Comparison of ENCODE assay signal across 12 cellular contexts in the genomic region with DNA sequence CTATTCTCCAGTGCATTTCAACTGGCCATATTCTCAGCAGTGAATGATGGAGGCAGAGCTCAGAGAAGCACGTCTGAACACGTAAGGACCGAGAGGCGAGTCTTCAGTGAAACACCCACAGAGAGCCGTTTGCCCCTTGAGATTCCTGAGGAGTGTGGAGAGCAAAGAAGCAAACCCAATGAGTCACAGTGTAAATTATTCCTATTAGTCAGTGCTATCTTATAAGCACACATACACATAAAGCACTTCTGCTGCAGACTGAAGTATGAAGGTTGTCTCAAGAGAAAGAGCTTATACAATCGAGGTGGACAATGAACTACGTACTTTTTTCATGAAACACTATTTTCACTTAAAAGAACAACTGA. TPM values are rescaled to one million over a fixed set of nuclear protein-coding genes. Genes with fewer than 3 reads are reported as not detected.
DNase-seq lines count a peak whose midpoint lies in the region; ATAC-seq, FAIRE-seq and TF ChIP-seq lines count a peak whose summit lies in the region.
"Had no signal": no experiment of that assay in that cellular context is flagged by ENCODE, and none has a peak within 500 bp of the region (broad histone marks: within the 10 kb centered on the region; RNA-seq: fewer than 3 reads in every experiment).

No MANE protein-coding gene starts in this region.

- no peak overlapping the region for H3K4me3 ChIP-seq in left ventricle myocardium inferior
- H3K4me3 ChIP-seq in heart right ventricle, result no peak overlapping the region
- no peak overlapping the region for H3K4me3 ChIP-seq in fibroblast of villous mesenchyme (ENCODE audit: low read depth, low read length)
- H3K4me3 ChIP-seq: right lobe of liver had no signal

- H3K27ac ChIP-seq in left ventricle myocardium inferior (replicated peaks) (peak overlapping the region; percentile 88), heart right ventricle (peak overlapping the region in 3 of 10 donors; percentile 78 to 90 (median 79))
- H3K27ac ChIP-seq: right lobe of liver had no signal

- H3K36me3 ChIP-seq in left ventricle myocardium inferior, result no peaks in the 10 kb centered on the region
- H3K36me3 ChIP-seq in heart right ventricle, result no peaks in the 10 kb centered on the region
- H3K36me3 ChIP-seq: right lobe of liver had no signal

- WGBS in heart right ventricle, 2 donors, result 83 to 88% methylated on average over 7 of the region's 7 CpGs

- DNase-seq in left ventricle myocardium inferior, result no peak
- DNase-seq in heart right ventricle, result no peak
- DNase-seq in T1000 (lab: John Stamatoyannopoulos, UW), result peak; percentile 22
- DNase-seq in fibroblast of villous mesenchyme (ENCODE audit: low read depth), result peak; percentile 45
- peak; percentile 76 for DNase-seq in urothelium cell line (ENCODE audit: low spot score)
- DNase-seq in activated CD4-positive, alpha-beta T cell treated with anti-CD3 and anti-CD28 coated beads for 1 hour, result no peak
- no peak for DNase-seq in NCI-H524 (lab: John Stamatoyannopoulos, UW)
- DNase-seq: effector CD4-positive, alpha-beta T cell; left cardiac atrium; NCI-H1105 treated with DMSO at 0.1 percent for 48 hours; right lobe of liver had no signal

- FAIRE-seq in urothelium cell line (lab: Jason Lieb, UNC), result peak; percentile 56

- intact Hi-C loops in left ventricle myocardium inferior (cut with micrococcal nuclease) (no loop called here), heart right ventricle (cut with DNase I) (loop anchor here in 4 of 10 donors (5.0 kb wide), 3 partner anchors 33 to 47 kb away; no protein-coding TSS in a partner anchor)

- ATAC-seq in heart right ventricle (no peak), GM18498 (IDR thresholded peaks at IDR 0.05; ENCODE audit: unreplicated experiment) (no peak)
- ATAC-seq: right lobe of liver had no signal

- no peaks in the 10 kb centered on the region for H3K9me3 ChIP-seq in left ventricle myocardium inferior (replicated peaks)
- no peaks in the 10 kb centered on the region for H3K9me3 ChIP-seq in heart right ventricle
- H3K9me3 ChIP-seq: right lobe of liver had no signal

- no peaks in the 10 kb centered on the region for H3K27me3 ChIP-seq in left ventricle myocardium inferior (ENCODE audit: low read depth)
- no peaks in the 10 kb centered on the region for H3K27me3 ChIP-seq in heart right ventricle
- H3K27me3 ChIP-seq: right lobe of liver had no signal

- H3K4me1 ChIP-seq in left ventricle myocardium inferior, result peaks cover 100% of the 10 kb centered on the region
- peaks cover 21 to 98% (median 58%) of the 10 kb centered on the region in 9 donors for H3K4me1 ChIP-seq in heart right ventricle

- no peak for TF ChIP-seq CTCF in left ventricle myocardium inferior (IDR thresholded peaks at IDR 0.05; ENCODE audit: borderline replicate concordance)
- TF ChIP-seq CTCF in heart right ventricle (IDR thresholded peaks at IDR 0.05), result no peak
- no peak for TF ChIP-seq CTCF in fibroblast of villous mesenchyme (IDR thresholded peaks at IDR 0.05; ENCODE audit: insufficient read depth, low read depth, low read length)

RNA-seq across cellular contexts. Expression of a gene that starts 37.4 kb away (rescaled TPM):
- total RNA-seq in left ventricle myocardium inferior, result 24.4 TPM
- 10 to 100 TPM in 9 of 10 donors, 1 to 10 TPM in 1; 9.8 to 29.0 (median 15.6) TPM for total RNA-seq in heart right ventricle
- 10 to 100 TPM in 1 of 2 donors, 1 to 10 TPM in 1; 7.0 to 28.8 TPM for polyA plus RNA-seq in heart right ventricle
- 5.2 and 11.7 TPM in 2 replicates for total RNA-seq in fibroblast of villous mesenchyme

Comparison
In these comparisons a context has a peak if more than half of its experiments do, and no peak if none do; other contexts are left out.
1. DNase-seq: peak in T1000 (single experiment), fibroblast of villous mesenchyme (single experiment) and urothelium cell line (single experiment); none in left ventricle myocardium inferior (single experiment), heart right ventricle (0 of 2), activated CD4-positive, alpha-beta T cell treated with anti-CD3 and anti-CD28 coated beads for 1 hour (single experiment) and NCI-H524 (0 of 2).